ENCODE assay signal across 32 cellular contexts in genomic region chr3:191476053-191476787, GRCh38. TPM values are rescaled to one million over a fixed set of nuclear protein-coding genes. Genes with fewer than 3 reads are reported as not detected.
A peak's percentile ranks its signal among the peaks of the same experiment; 100 is the strongest.
DNase-seq lines count a peak whose midpoint lies in the region; ATAC-seq and TF ChIP-seq lines count a peak whose summit lies in the region.
"Had no signal": no experiment of that assay in that cellular context is flagged by ENCODE, and none has a peak within 500 bp of the region (broad histone marks: within the 10 kb centered on the region; RNA-seq: fewer than 3 reads in every experiment).

No MANE protein-coding gene starts in this region.

- DNase-seq in ELR (ENCODE audit: low read depth) (peak; percentile 3), M059J (ENCODE audit: low read depth) (peak; percentile 57), body of pancreas (no peak), progenitor cell of endocrine pancreas (ENCODE audit: low spot score, unreplicated experiment) (no peak), gastrocnemius medialis (no peak), spleen (no peak)
- no peak for DNase-seq in effector memory CD4-positive, alpha-beta T cell
- DNase-seq: activated CD4-positive, alpha-beta T cell treated with anti-CD3 and anti-CD28 coated beads, Interleukin-2, amount 50 U/mL, for 48 hours; activated naive CD8-positive, alpha-beta T cell treated with anti-CD3 and anti-CD28 coated beads, Interleukin-2, amount 50 U/mL, for 24 hours; activated T-cell treated with anti-CD3 and anti-CD28 coated beads, Interleukin-2, amount 50 U/mL, for 48 hours; Caco-2; DND-41; endodermal cell; foreskin melanocyte; heart right ventricle; lower lobe of right lung; naive thymus-derived CD8-positive, alpha-beta T cell; NCI-H1092 treated with DMSO at 0.1 percent for 48 hours; NCI-H1930; NCI-H2171 treated with DMSO at 0.1 percent for 48 hours; NCI-H510A treated with DMSO at 0.1 percent for 48 hours; stimulated activated CD4-positive, alpha-beta T cell treated with anti-CD3 and anti-CD28 coated beads, Interleukin-4, amount 100 ng/mL, for 24 hours had no signal

- 59% methylated on average over 5 of the region's 5 CpGs for WGBS in body of pancreas, 2 donors
- WGBS in spleen, 5 donors: 78 to 91% (median 87%) methylated on average over 5 of the region's 5 CpGs

- in situ Hi-C loops in gastrocnemius medialis (cut with MboI; ENCODE audit: low sequenced_read_pairs in 4 of 4): no loop called here

- no peak overlapping the region for H3K27ac ChIP-seq in body of pancreas
- no peak overlapping the region for H3K27ac ChIP-seq in gastrocnemius medialis
- no peak overlapping the region for H3K27ac ChIP-seq in effector memory CD4-positive, alpha-beta T cell (ENCODE audit: insufficient read depth, low read length, poor library complexity, severe bottlenecking)
- H3K27ac ChIP-seq in spleen: no peak overlapping the region
- H3K27ac ChIP-seq: BLaER1 treated with 17β-estradiol and CSF1 and Interleukin-3, amounts not matched to agents 10 nM and 100 nM; heart right ventricle; lower lobe of right lung; prostate gland; tibial nerve had no signal

- H3K4me3 Mint-ChIP-seq in progenitor cell of endocrine pancreas (ENCODE audit: low read depth): peak overlapping the region; percentile 2
- H3K4me3 Mint-ChIP-seq: activated naive CD8-positive, alpha-beta T cell treated with anti-CD3 and anti-CD28 coated beads, Interleukin-2, amount 50 U/mL, for 24 hours; dendritic cell treated with granulocyte-macrophage colony-stimulating factor and Interleukin-4, amounts not matched to agents 40 ng/mL and 50 ng/mL, for 4 days; endodermal cell; IgD-negative memory B cell; naive thymus-derived CD8-positive, alpha-beta T cell; T-helper 1 cell treated with Interleukin-12 subunit alpha and Interleukin-12 subunit beta and Interleukin-4 antibody, amounts not matched to agents 30 μg/mL and 1 μg/mL, for 36 hours had no signal

- peak overlapping the region; percentile 94 for H3K27ac Mint-ChIP-seq in progenitor cell of endocrine pancreas
- H3K27ac Mint-ChIP-seq: activated naive CD8-positive, alpha-beta T cell treated with anti-CD3 and anti-CD28 coated beads, Interleukin-2, amount 50 U/mL, for 24 hours; dendritic cell treated with granulocyte-macrophage colony-stimulating factor and Interleukin-4, amounts not matched to agents 40 ng/mL and 50 ng/mL, for 4 days; IgD-negative memory B cell; naive thymus-derived CD8-positive, alpha-beta T cell; T-helper 1 cell treated with Interleukin-12 subunit alpha and Interleukin-12 subunit beta and Interleukin-4 antibody, amounts not matched to agents 30 μg/mL and 1 μg/mL, for 36 hours had no signal

- no peak overlapping the region for H3K4me3 ChIP-seq in body of pancreas
- no peak overlapping the region for H3K4me3 ChIP-seq in gastrocnemius medialis
- H3K4me3 ChIP-seq in effector memory CD4-positive, alpha-beta T cell (ENCODE audit: insufficient read depth, low read depth, low read length, poor library complexity, severe bottlenecking): no peak overlapping the region
- H3K4me3 ChIP-seq in spleen: no peak overlapping the region
- H3K4me3 ChIP-seq: BLaER1 treated with 17β-estradiol and CSF1 and Interleukin-3, amounts not matched to agents 10 nM and 100 nM; heart right ventricle; lower lobe of right lung; prostate gland; tibial nerve had no signal

- no peaks in the 10 kb centered on the region for H3K9me3 Mint-ChIP-seq in progenitor cell of endocrine pancreas (ENCODE audit: low read depth)
- H3K9me3 Mint-ChIP-seq: IgD-negative memory B cell; T-helper 1 cell treated with Interleukin-12 subunit alpha and Interleukin-12 subunit beta and Interleukin-4 antibody, amounts not matched to agents 30 μg/mL and 1 μg/mL, for 36 hours had no signal

- H3K4me1 Mint-ChIP-seq in progenitor cell of endocrine pancreas (ENCODE audit: low read depth): peaks cover 18% of the 10 kb centered on the region
- H3K4me1 Mint-ChIP-seq: activated naive CD8-positive, alpha-beta T cell treated with anti-CD3 and anti-CD28 coated beads, Interleukin-2, amount 50 U/mL, for 24 hours; IgD-negative memory B cell; naive thymus-derived CD8-positive, alpha-beta T cell had no signal

- ATAC-seq in body of pancreas: peak; percentile 55
- ATAC-seq in gastrocnemius medialis: no peak
- ATAC-seq: activated naive CD8-positive, alpha-beta T cell treated with anti-CD3 and anti-CD28 coated beads, Interleukin-2, amount 50 U/mL, for 24 hours; heart right ventricle; lower lobe of right lung; naive thymus-derived CD8-positive, alpha-beta T cell; sciatic nerve had no signal

- H3K27me3 ChIP-seq in body of pancreas: no peaks in the 10 kb centered on the region
- H3K27me3 ChIP-seq in gastrocnemius medialis: no peaks in the 10 kb centered on the region
- H3K27me3 ChIP-seq in effector memory CD4-positive, alpha-beta T cell (replicated peaks; ENCODE audit: control insufficient read depth, insufficient read depth, low read length, poor library complexity, severe bottlenecking): no peaks in the 10 kb centered on the region
- H3K27me3 ChIP-seq in spleen (replicated peaks in 1 of 7): no peaks in the 10 kb centered on the region
- H3K27me3 ChIP-seq: BLaER1 treated with 17β-estradiol and CSF1 and Interleukin-3, amounts not matched to agents 10 nM and 100 nM; heart right ventricle; tibial nerve had no signal

- H3K4me1 ChIP-seq in body of pancreas: peaks cover 5% of the 10 kb centered on the region
- H3K4me1 ChIP-seq in gastrocnemius medialis: no peaks in the 10 kb centered on the region
- no peaks in the 10 kb centered on the region for H3K4me1 ChIP-seq in effector memory CD4-positive, alpha-beta T cell (ENCODE audit: control insufficient read depth, insufficient read depth, low read length, poor library complexity, severe bottlenecking)
- H3K4me1 ChIP-seq in spleen: no peaks in the 10 kb centered on the region
- H3K4me1 ChIP-seq: BLaER1 treated with 17β-estradiol and CSF1 and Interleukin-3, amounts not matched to agents 10 nM and 100 nM; heart right ventricle; lower lobe of right lung; prostate gland; tibial nerve had no signal

- no peak for TF ChIP-seq POLR2A in body of pancreas (IDR thresholded peaks at IDR 0.05)
- no peak for TF ChIP-seq POLR2A in gastrocnemius medialis (IDR thresholded peaks at IDR 0.05)
- TF ChIP-seq POLR2A in spleen (IDR thresholded peaks at IDR 0.05): no peak

- H3K9me3 ChIP-seq in body of pancreas: no peaks in the 10 kb centered on the region
- no peaks in the 10 kb centered on the region for H3K9me3 ChIP-seq in gastrocnemius medialis
- H3K9me3 ChIP-seq in effector memory CD4-positive, alpha-beta T cell (ENCODE audit: control insufficient read depth, low read length): no peaks in the 10 kb centered on the region
- H3K9me3 ChIP-seq in spleen: peaks cover 0 to 5% (median 3%) of the 10 kb centered on the region in 8 donors
- H3K9me3 ChIP-seq: Caco-2, lower lobe of right lung, prostate gland had no signal

- H3K27me3 Mint-ChIP-seq in progenitor cell of endocrine pancreas: no peaks in the 10 kb centered on the region
- H3K27me3 Mint-ChIP-seq: activated naive CD8-positive, alpha-beta T cell treated with anti-CD3 and anti-CD28 coated beads, Interleukin-2, amount 50 U/mL, for 24 hours; dendritic cell treated with granulocyte-macrophage colony-stimulating factor and Interleukin-4, amounts not matched to agents 40 ng/mL and 50 ng/mL, for 4 days had no signal

- no peak for TF ChIP-seq CTCF in body of pancreas (IDR thresholded peaks at IDR 0.05)
- no peak for TF ChIP-seq CTCF in progenitor cell of endocrine pancreas (IDR thresholded peaks at IDR 0.05; ENCODE audit: unreplicated experiment)
- TF ChIP-seq CTCF in gastrocnemius medialis (IDR thresholded peaks at IDR 0.05 in 4 of 5, conservative IDR thresholded peaks at IDR 0.05 in 1 of 5): no peak
- no peak for TF ChIP-seq CTCF in spleen (IDR thresholded peaks at IDR 0.05 in 8 of 11, conservative IDR thresholded peaks at IDR 0.05 in 3 of 11)

- intact Hi-C loops in body of pancreas (cut with DNase I) (no loop called here), gastrocnemius medialis (cut with DNase I; ENCODE audit: low total_unique reads) (no loop called here), spleen (cut with DNase I; ENCODE audit: low total_unique reads) (no loop called here)

- no peaks in the 10 kb centered on the region for H3K36me3 Mint-ChIP-seq in progenitor cell of endocrine pancreas (ENCODE audit: insufficient read depth)
- H3K36me3 Mint-ChIP-seq: naive thymus-derived CD8-positive, alpha-beta T cell had no signal

- H3K36me3 ChIP-seq in body of pancreas (replicated peaks in 1 of 2; ENCODE audit: insufficient read depth in 1 of 2, low read depth in 2 of 2) (no peaks in the 10 kb centered on the region), gastrocnemius medialis (no peaks in the 10 kb centered on the region), spleen (no peaks in the 10 kb centered on the region)
- no peaks in the 10 kb centered on the region for H3K36me3 ChIP-seq in effector memory CD4-positive, alpha-beta T cell (ENCODE audit: control insufficient read depth, insufficient read depth, low read length)
- H3K36me3 ChIP-seq: BLaER1 treated with 17β-estradiol and CSF1 and Interleukin-3, amounts not matched to agents 10 nM and 100 nM; heart right ventricle; lower lobe of right lung; prostate gland; tibial nerve had no signal

RNA-seq across cellular contexts. Expression of gene PYDC2, which starts 15.3 kb away (rescaled TPM):
- not detected in 2 replicates for total RNA-seq in M059J (2014; rRNA removed; shearing (Covaris generic))
- total RNA-seq in body of pancreas: not detected
- not detected in 2 replicates for total RNA-seq in progenitor cell of endocrine pancreas
- total RNA-seq in gastrocnemius medialis: not detected
- not detected for total RNA-seq in spleen
- not detected for polyA plus RNA-seq in spleen
- total RNA-seq: Caco-2; endodermal cell; H4; heart right ventricle; lower lobe of right lung; mononuclear cell; naive thymus-derived CD8-positive, alpha-beta T cell; prostate gland; sciatic nerve; tibial nerve had no signal
- polyA plus RNA-seq: esophagus; heart right ventricle; IgD-negative memory B cell; naive thymus-derived CD8-positive, alpha-beta T cell had no signal

Comparison
In these comparisons a context has a peak if more than half of its experiments do, and no peak if none do; other contexts are left out.
1. DNase-seq: peak in ELR (single experiment) and M059J (single experiment); none in body of pancreas (0 of 4), progenitor cell of endocrine pancreas (single experiment), gastrocnemius medialis (0 of 2), effector memory CD4-positive, alpha-beta T cell (0 of 3) and spleen (single experiment).